In the genomic region with DNA sequence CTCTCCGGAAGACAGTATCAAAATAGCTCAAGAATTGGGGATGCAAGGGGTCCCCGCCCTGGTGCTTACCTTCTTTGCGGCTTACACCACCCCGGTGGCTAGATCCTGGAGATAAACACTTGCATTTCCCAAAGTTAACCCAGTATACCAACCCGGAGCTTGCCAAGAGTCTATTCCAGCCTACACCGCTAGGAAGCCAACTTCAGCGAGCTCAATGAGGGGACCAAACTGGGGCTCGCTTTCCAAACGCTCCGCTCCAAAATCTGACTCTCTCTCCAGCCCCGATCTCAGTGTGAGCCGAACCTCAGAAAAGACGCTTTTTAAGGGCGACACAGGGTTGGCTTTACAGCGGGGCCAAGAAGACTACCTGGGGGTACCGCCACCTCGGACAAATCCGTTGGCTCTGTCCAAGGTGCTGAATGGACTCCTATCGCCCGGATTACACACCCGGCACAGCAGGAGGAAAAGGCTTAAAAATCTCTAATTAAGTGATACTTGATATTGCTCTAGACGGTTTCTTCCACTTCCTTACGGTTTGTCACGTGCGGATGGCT, we compare ENCODE assay signal across 9 cellular contexts. TPM values are rescaled to one million over a fixed set of nuclear protein-coding genes. Genes with fewer than 3 reads are reported as not detected.
DNase-seq lines count a peak whose midpoint lies in the region; ATAC-seq and TF ChIP-seq lines count a peak whose summit lies in the region.
"Had no signal": no experiment of that assay in that cellular context is flagged by ENCODE, and none has a peak within 500 bp of the region (broad histone marks: within the 10 kb centered on the region; RNA-seq: fewer than 3 reads in every experiment).

No MANE protein-coding gene starts in this region.

- peaks cover 6 to 33% (median 22%) of the 10 kb centered on the region in 7 donors for H3K9me3 Mint-ChIP-seq in CD14-positive monocyte

- peaks cover 10% of the 10 kb centered on the region for H3F3A ChIP-seq in GM23248 (ENCODE audit: insufficient read depth)

- H3K27me3 ChIP-seq in GM23248 (replicated peaks; ENCODE audit: insufficient read depth) (peaks cover 18% of the 10 kb centered on the region), iPS-18a (ENCODE audit: control insufficient read depth, insufficient read depth, low read length) (peaks cover 57% of the 10 kb centered on the region)

- peak overlapping the region; percentile 87 for H3K4me2 ChIP-seq in GM23248 (ENCODE audit: unreplicated experiment)

- TF ChIP-seq CTCF in AG04449 (IDR thresholded peaks at IDR 0.05; ENCODE audit: insufficient read depth, low read length, missing control alignments) (peak; percentile 19), WI38 (IDR thresholded peaks at IDR 0.05; ENCODE audit: low read depth, low read length) (peak; percentile 30; the same call in 1 of the 2 replicates), CD14-positive monocyte (IDR thresholded peaks at IDR 0.05) (no peak)

- H3K9ac ChIP-seq in GM23248 (no peak overlapping the region), iPS-18a (ENCODE audit: low read length) (no peak overlapping the region)

- intact Hi-C loops in CD14-positive monocyte (cut with micrococcal nuclease) = no loop called here

- H3K36me3 Mint-ChIP-seq in CD14-positive monocyte = peaks cover 7 to 11% of the 10 kb centered on the region in 2 donors

- 10 to 11% methylated on average over 25 of the region's 25 CpGs for WGBS in GM23248 (ENCODE audit: low coverage in 1 of 2, low lambda C conversion rate in 2 of 2, missing lambda C conversion rate in 2 of 2), 2 experiments

- peaks cover 22% of the 10 kb centered on the region for H3K4me1 ChIP-seq in GM23248 (ENCODE audit: insufficient read depth)
- peaks cover 23% of the 10 kb centered on the region for H3K4me1 ChIP-seq in iPS-18a (ENCODE audit: control insufficient read depth, low read depth, low read length)

- H3K27ac ChIP-seq in GM23248 (no peak overlapping the region), iPS-18a (ENCODE audit: low read length) (no peak overlapping the region)

- ATAC-seq in GM21381 (IDR thresholded peaks at IDR 0.05; ENCODE audit: unreplicated experiment) (no peak), HG02798 (IDR thresholded peaks at IDR 0.05; ENCODE audit: poor library complexity, unreplicated experiment) (no peak)

- H3K9me3 ChIP-seq in GM23248 (ENCODE audit: low read depth) (no peaks in the 10 kb centered on the region), iPS-18a (ENCODE audit: control insufficient read depth, low read depth, low read length) (no peaks in the 10 kb centered on the region)

- H3K36me3 ChIP-seq in GM23248 (ENCODE audit: low read depth) = no peaks in the 10 kb centered on the region
- H3K36me3 ChIP-seq in iPS-18a (ENCODE audit: control insufficient read depth, low read depth, low read length) = no peaks in the 10 kb centered on the region

- peak overlapping the region in 1 of 2 donors; percentile 85 for H3K4me3 Mint-ChIP-seq in CD14-positive monocyte

- DNase-seq in AG04449 (ENCODE audit: low read depth, low spot score) = no peak
- peak; percentile 77 for DNase-seq in GM23248
- no peak for DNase-seq in middle frontal gyrus (ENCODE audit: extremely low spot score, low spot score)
- DNase-seq in CD14-positive monocyte (ENCODE audit: low spot score) = no peak
- DNase-seq: effector CD8-positive, alpha-beta T cell had no signal

- H3K9me2 ChIP-seq in GM23248 (ENCODE audit: insufficient read depth) = no peaks in the 10 kb centered on the region

- peaks cover 6% of the 10 kb centered on the region for H3K4me1 Mint-ChIP-seq in CD14-positive monocyte

- H3K79me2 ChIP-seq in GM23248 (ENCODE audit: insufficient read depth) = no peaks in the 10 kb centered on the region

- H3K4me3 ChIP-seq in AG04449 (ENCODE audit: low read depth, low read length) (peak overlapping the region; percentile 90), GM23248 (no peak overlapping the region), WI38 (ENCODE audit: low read depth, low read length) (peak overlapping the region; percentile 85), iPS-18a (ENCODE audit: low read length) (peak overlapping the region; percentile 81)

- CTCF ChIA-PET in AG04449 (lab: Yijun Ruan, JAX) = interaction anchor here (7.7 kb wide), 1 partner anchor 17 kb away, joined by 132 read pairs; the partner anchor contains the start of gene BDNF

- in situ Hi-C loops in GM23248 (cut with MboI) = loop anchor here (25.0 kb wide), 2 partner anchors 392 to 1442 kb away; partner anchors contain the start of genes KIF18A and METTL15

- H2AFZ ChIP-seq in GM23248 = no peak overlapping the region

- peaks cover 77 to 88% (median 79%) of the 10 kb centered on the region in 3 donors for H3K27me3 Mint-ChIP-seq in CD14-positive monocyte (ENCODE audit: low read depth in 3 of 3)

- peak overlapping the region in 1 of 7 donors; percentile 70 for H3K27ac Mint-ChIP-seq in CD14-positive monocyte

- POLR2A ChIA-PET in AG04449 (lab: Yijun Ruan, JAX) = interaction anchor here (0.8 to 2.3 kb wide), 5 partner anchors 20 to 442 kb away, joined by 3 to 23 read pairs (median 11); partner anchors contain the start of gene BDNF

- H4K20me1 ChIP-seq in GM23248 (ENCODE audit: insufficient read depth) = no peaks in the 10 kb centered on the region

RNA-seq across cellular contexts. Expression of gene BDNF, which starts 20.1 kb away (rescaled TPM):
- total RNA-seq in GM23248 (2014; rRNA removed; shearing (Covaris generic)) = 63.6 and 64.1 TPM in 2 replicates
- polyA plus RNA-seq in GM23248 (2016; fragmentation: Nextera tagmentation; extraction: Ambion mirVana) (58.1 and 59.7 TPM in 2 replicates), CD14-positive monocyte (not detected)

Comparison
In these comparisons a context has a peak if more than half of its experiments do, and no peak if none do; other contexts are left out.
1. RNA of gene BDNF, which starts 20.1 kb away (polyA plus RNA-seq): 58.1 to 59.7 TPM in GM23248; not detected in CD14-positive monocyte; every median in the first group is over 10 times any median in the second.